13 cellular contexts compared by ENCODE assay signal in genomic region chr4:149595500-149595899, GRCh38.
DNase-seq lines count a peak whose midpoint lies in the region; ATAC-seq and TF ChIP-seq lines count a peak whose summit lies in the region.
"Had no signal": no experiment of that assay in that cellular context is flagged by ENCODE, and none has a peak within 500 bp of the region (broad histone marks: within the 10 kb centered on the region; RNA-seq: fewer than 3 reads in every experiment).

No MANE protein-coding gene starts in this region.

- no peak overlapping the region for H3K18ac ChIP-seq in mesendoderm (ENCODE audit: low read length)

- no peak overlapping the region for H3K4me3 ChIP-seq in mesendoderm (ENCODE audit: low read length)
- no peak overlapping the region for H3K4me3 ChIP-seq in CD8-positive, alpha-beta memory T cell (ENCODE audit: low read length)
- H3K4me3 ChIP-seq: K562 had no signal

- H3K36me3 Mint-ChIP-seq in WTC11 (peaks cover 3% of the 10 kb centered on the region; the same call in 1 of the 2 replicates), MCF 10A (ENCODE audit: insufficient read depth, unreplicated experiment) (no peaks in the 10 kb centered on the region)
- no peaks in the 10 kb centered on the region for H3K36me3 Mint-ChIP-seq in CD8-positive, alpha-beta memory T cell
- H3K36me3 Mint-ChIP-seq: CD14-positive monocyte; CD8-positive, alpha-beta T cell had no signal

- H3K4me1 Mint-ChIP-seq in WTC11: peaks cover 6% of the 10 kb centered on the region
- no peaks in the 10 kb centered on the region for H3K4me1 Mint-ChIP-seq in MCF 10A (ENCODE audit: insufficient read depth, unreplicated experiment)
- H3K4me1 Mint-ChIP-seq in CD8-positive, alpha-beta memory T cell: no peaks in the 10 kb centered on the region
- H3K4me1 Mint-ChIP-seq: CD14-positive monocyte had no signal

- no peak overlapping the region for H2BK15ac ChIP-seq in mesendoderm (replicated peaks; ENCODE audit: low read depth)

- CTCF ChIA-PET in WTC11 (lab: Charles Lee): no interaction called here
- CTCF ChIA-PET in MCF 10A (lab: Yijun Ruan, JAX): no interaction called here
- CTCF ChIA-PET in CD8-positive, alpha-beta memory T cell (lab: Charles Lee): no interaction called here

- no TSS peak for BruUV-seq in MCF 10A (replicated peaks; lab: Mats Ljungman, UMichigan)

- DNase-seq in EL (peak; percentile 49), WTC11 (ENCODE audit: low spot score) (no peak), mesendoderm (peak; percentile 3), MCF 10A (ENCODE audit: unreplicated experiment) (no peak)
- no peak for DNase-seq in effector CD4-positive, alpha-beta T cell
- no peak for DNase-seq in CD8-positive, alpha-beta memory T cell
- DNase-seq: Caco-2; CD8-positive, alpha-beta T cell; HCEC 1CT; HFFc6 had no signal

- H3K27ac Mint-ChIP-seq in WTC11 (no peak overlapping the region), MCF 10A (ENCODE audit: low read depth, unreplicated experiment) (no peak overlapping the region)
- H3K27ac Mint-ChIP-seq in CD8-positive, alpha-beta memory T cell: no peak overlapping the region
- H3K27ac Mint-ChIP-seq: CD14-positive monocyte; CD8-positive, alpha-beta T cell; HFFc6 had no signal

- POLR2A ChIA-PET in WTC11 (lab: Charles Lee): no interaction called here
- POLR2A ChIA-PET in MCF 10A (lab: Yijun Ruan, JAX): no interaction called here
- POLR2A ChIA-PET in CD8-positive, alpha-beta memory T cell (lab: Charles Lee): no interaction called here

- H4K5ac ChIP-seq in mesendoderm (ENCODE audit: low read length): no peak overlapping the region

- no peak overlapping the region for H3K4ac ChIP-seq in mesendoderm (ENCODE audit: low read depth, low read length)

- H3K56ac ChIP-seq in mesendoderm (ENCODE audit: low read length): no peak overlapping the region

- TF ChIP-seq CTCF in WTC11 (IDR thresholded peaks at IDR 0.05) (no peak), MCF 10A (IDR thresholded peaks at IDR 0.05; ENCODE audit: unreplicated experiment) (no peak)

- H3K79me1 ChIP-seq in mesendoderm (ENCODE audit: low read length): no peaks in the 10 kb centered on the region

- no peak overlapping the region for H3K23ac ChIP-seq in mesendoderm (ENCODE audit: low read length)

- H3K79me2 ChIP-seq in mesendoderm (ENCODE audit: control insufficient read depth, insufficient read depth, low read length): no peaks in the 10 kb centered on the region

- H4K8ac ChIP-seq in mesendoderm (ENCODE audit: low read depth, low read length): no peak overlapping the region

- intact Hi-C loops in MCF 10A (cut with micrococcal nuclease): no loop called here

- H3K27me3 Mint-ChIP-seq in WTC11 (ENCODE audit: low read depth): peaks cover 3% of the 10 kb centered on the region; the same call in 1 of the 2 replicates
- no peaks in the 10 kb centered on the region for H3K27me3 Mint-ChIP-seq in MCF 10A (ENCODE audit: insufficient read depth, unreplicated experiment)
- H3K27me3 Mint-ChIP-seq in CD8-positive, alpha-beta memory T cell: no peaks in the 10 kb centered on the region

- H2BK5ac ChIP-seq in mesendoderm (ENCODE audit: low read length): no peak overlapping the region

- peaks cover 15% of the 10 kb centered on the region for H3K9me3 Mint-ChIP-seq in WTC11
- peaks cover 8% of the 10 kb centered on the region for H3K9me3 Mint-ChIP-seq in MCF 10A (ENCODE audit: unreplicated experiment)
- H3K9me3 Mint-ChIP-seq in CD8-positive, alpha-beta memory T cell: peaks cover 3 to 14% (median 9%) of the 10 kb centered on the region in 5 donors

- H2AK5ac ChIP-seq in mesendoderm (ENCODE audit: low read length): no peak overlapping the region

- H3K27me3 ChIP-seq in mesendoderm (ENCODE audit: insufficient read depth, low read length, poor library complexity): no peaks in the 10 kb centered on the region
- no peaks in the 10 kb centered on the region for H3K27me3 ChIP-seq in CD8-positive, alpha-beta memory T cell (ENCODE audit: insufficient read depth, low read length, poor library complexity, severe bottlenecking)

- H3K9ac ChIP-seq in mesendoderm (ENCODE audit: low read length): no peak overlapping the region

- H3K4me2 ChIP-seq in mesendoderm (ENCODE audit: low read length): no peak overlapping the region

- H3K36me3 ChIP-seq in mesendoderm (ENCODE audit: control insufficient read depth, insufficient read depth, low read length): no peaks in the 10 kb centered on the region
- no peaks in the 10 kb centered on the region for H3K36me3 ChIP-seq in CD8-positive, alpha-beta memory T cell (ENCODE audit: insufficient read depth, low read length)

- no peaks in the 10 kb centered on the region for H3K4me1 ChIP-seq in mesendoderm (ENCODE audit: control insufficient read depth, low read depth, low read length)
- no peaks in the 10 kb centered on the region for H3K4me1 ChIP-seq in CD8-positive, alpha-beta memory T cell (ENCODE audit: insufficient read depth, low read length)
- H3K4me1 ChIP-seq: Caco-2 had no signal

- H2BK120ac ChIP-seq in mesendoderm (ENCODE audit: low read depth, low read length): no peak overlapping the region

- WGBS in mesendoderm (ENCODE audit: extremely low coverage, insufficient coverage, low lambda C conversion rate): no CpG with 5 or more reads among the region's 2 CpGs

- no peaks in the 10 kb centered on the region for H3K9me3 ChIP-seq in CD8-positive, alpha-beta memory T cell (ENCODE audit: low read length)
- H3K9me3 ChIP-seq: Caco-2 had no signal

- no peak overlapping the region for H3K27ac ChIP-seq in mesendoderm (ENCODE audit: low read depth, low read length)
- H3K27ac ChIP-seq in CD8-positive, alpha-beta memory T cell (ENCODE audit: low read depth, low read length): no peak overlapping the region

- H3K4me3 Mint-ChIP-seq in WTC11 (no peak overlapping the region), MCF 10A (ENCODE audit: unreplicated experiment) (no peak overlapping the region)
- no peak overlapping the region for H3K4me3 Mint-ChIP-seq in CD8-positive, alpha-beta memory T cell
- H3K4me3 Mint-ChIP-seq: CD14-positive monocyte; CD8-positive, alpha-beta T cell; HFFc6 had no signal

- ATAC-seq in WTC11 (peak; percentile 48; the same call in 1 of the 2 replicates), GM18870 (IDR thresholded peaks at IDR 0.05; ENCODE audit: unreplicated experiment) (no peak)
- ATAC-seq: CD8-positive, alpha-beta T cell; K562 had no signal

TF ChIP-seq in WTC11, 78 proteins besides CTCF, POLR2A, EP300 and RAD21 (continues in another document):
- no peak for TF ChIP-seq FOXJ3 (CRISPR knock-in tag; IDR thresholded peaks at IDR 0.05; ENCODE audit: borderline replicate concordance)
- TF ChIP-seq USF1 (CRISPR knock-in tag; IDR thresholded peaks at IDR 0.05): no peak
- no peak for TF ChIP-seq PRDM15 (CRISPR knock-in tag; IDR thresholded peaks at IDR 0.05)
- TF ChIP-seq RORB (CRISPR knock-in tag; IDR thresholded peaks at IDR 0.05): no peak
- TF ChIP-seq GTF2I (CRISPR knock-in tag; conservative IDR thresholded peaks at IDR 0.05): no peak
- TF ChIP-seq MXD4 (CRISPR knock-in tag; IDR thresholded peaks at IDR 0.05; ENCODE audit: borderline replicate concordance): no peak
- TF ChIP-seq CREM (CRISPR knock-in tag; IDR thresholded peaks at IDR 0.05): no peak
- TF ChIP-seq MYBL2 (CRISPR knock-in tag; IDR thresholded peaks at IDR 0.05): no peak
- TF ChIP-seq SOX15 (CRISPR knock-in tag; IDR thresholded peaks at IDR 0.05): no peak
- TF ChIP-seq NR2C2 (CRISPR knock-in tag; IDR thresholded peaks at IDR 0.05): no peak
- no peak for TF ChIP-seq ELF4 (CRISPR knock-in tag; IDR thresholded peaks at IDR 0.05; ENCODE audit: low read depth)
- no peak for TF ChIP-seq ZNF396 (CRISPR knock-in tag; IDR thresholded peaks at IDR 0.05; ENCODE audit: borderline replicate concordance)
- no peak for TF ChIP-seq TCF7 (CRISPR knock-in tag; IDR thresholded peaks at IDR 0.05; ENCODE audit: low read depth)
- TF ChIP-seq CDX4 (CRISPR knock-in tag; IDR thresholded peaks at IDR 0.05; ENCODE audit: borderline replicate concordance): no peak
- TF ChIP-seq GRHL2 (CRISPR knock-in tag; IDR thresholded peaks at IDR 0.05; ENCODE audit: insufficient replicate concordance, severe bottlenecking): no peak

Comparison
In these comparisons a context has a peak if more than half of its experiments do, and no peak if none do; other contexts are left out.
1. DNase-seq: peak in EL (single experiment) and mesendoderm (single experiment); none in WTC11 (single experiment), effector CD4-positive, alpha-beta T cell (single experiment), MCF 10A (single experiment) and CD8-positive, alpha-beta memory T cell (0 of 5).